ENCODE assay signal across 15 cellular contexts in the genomic region with DNA sequence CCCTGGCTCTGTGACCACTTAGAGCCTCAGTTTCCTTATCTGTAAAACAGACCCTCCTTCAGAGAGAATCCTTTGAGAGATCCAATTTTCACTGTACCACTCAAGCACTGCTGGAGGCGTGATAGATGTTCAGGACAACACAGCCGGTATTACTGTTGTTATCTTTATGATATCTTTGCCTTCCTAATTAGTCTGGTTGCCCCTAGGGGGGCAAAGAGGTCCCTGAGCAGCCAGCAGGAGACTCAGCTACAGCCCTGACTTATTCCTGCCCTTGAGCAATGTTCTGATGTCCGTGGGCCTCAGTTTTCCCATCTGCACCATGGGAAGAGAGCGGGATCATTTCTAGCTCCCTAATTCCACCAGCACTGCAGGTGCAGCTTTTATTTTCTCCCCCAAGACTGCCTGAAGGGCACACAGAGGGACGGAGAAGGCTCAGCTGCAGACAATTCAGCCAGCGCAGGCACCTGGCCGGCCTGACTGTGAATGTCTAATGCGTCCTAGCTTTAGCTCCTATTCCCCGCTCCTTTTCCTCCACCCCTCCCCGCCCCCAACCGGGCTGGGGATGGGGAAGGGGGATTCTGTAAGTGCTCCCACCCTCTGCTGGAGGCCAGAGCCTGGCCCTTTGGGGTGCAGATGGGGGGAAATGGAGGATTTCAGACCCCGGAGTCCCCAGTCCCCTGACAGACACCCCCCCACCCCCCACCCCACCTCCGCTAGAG. TPM values are rescaled to one million over a fixed set of nuclear protein-coding genes. Genes with fewer than 3 reads are reported as not detected.
A peak's percentile ranks its signal among the peaks of the same experiment; 100 is the strongest.
DNase-seq lines count a peak whose midpoint lies in the region; ATAC-seq, FAIRE-seq and TF ChIP-seq lines count a peak whose summit lies in the region.
"Had no signal": no experiment of that assay in that cellular context is flagged by ENCODE, and none has a peak within 500 bp of the region (broad histone marks: within the 10 kb centered on the region; RNA-seq: fewer than 3 reads in every experiment).

No MANE protein-coding gene starts in this region.

- H3K4me2 ChIP-seq in H9 (ENCODE audit: insufficient read depth, insufficient read length, low read length) (peak overlapping the region; percentile 51), K562 (ENCODE audit: insufficient read depth, low read length) (no peak overlapping the region), neuronal stem cell (ENCODE audit: insufficient read depth, low read length, poor library complexity, severe bottlenecking) (no peak overlapping the region)

- in situ Hi-C loops in K562 (cut with MboI), result no loop called here

- H3K9me1 ChIP-seq in K562 (ENCODE audit: control insufficient read depth, insufficient read depth, low read length), result no peaks in the 10 kb centered on the region

- no peak overlapping the region for H4K5ac ChIP-seq in H9 (ENCODE audit: insufficient read length, low read depth, low read length)

- H2BK120ac ChIP-seq in H9 (ENCODE audit: low read depth, low read length, poor library complexity, severe bottlenecking) (no peak overlapping the region), neuronal stem cell (ENCODE audit: low read depth, low read length) (no peak overlapping the region)

- TF ChIP-seq EP300 in K562 (IDR thresholded peaks at IDR 0.05; ENCODE audit: low read length), result no peak

- H2BK15ac ChIP-seq in H9 (ENCODE audit: low read depth, low read length) (no peak overlapping the region), neuronal stem cell (ENCODE audit: low read length) (peak overlapping the region; percentile 80)

- no peak for FAIRE-seq in K562 (lab: Jason Lieb, UNC)
- FAIRE-seq: GM12892 had no signal

- POLR2A ChIA-PET in CD4-positive, alpha-beta memory T cell (lab: Charles Lee; ENCODE audit: partially characterized antibody), result interaction anchor here (5.2 to 15.6 kb wide), 2 partner anchors 9 to 11 kb away, joined by 54 to 555 read pairs; partner anchors contain the start of gene TLE5
- POLR2A ChIA-PET in K562 (lab: Yijun Ruan, JAX), result interaction anchor here (0.7 to 1.6 kb wide), 3 partner anchors 10 to 96 kb away, joined by 3 to 8 read pairs (median 3); no protein-coding TSS in a partner anchor

- no peak for TF ChIP-seq POLR2A in K562 (conservative IDR thresholded peaks at IDR 0.05)
- no peak for TF ChIP-seq POLR2A in body of pancreas (IDR thresholded peaks at IDR 0.05)

- TF ChIP-seq CTCF in H9 (conservative IDR thresholded peaks at IDR 0.05), result no peak
- TF ChIP-seq CTCF in K562 (IDR thresholded peaks at IDR 0.05 in 2 of 3, conservative IDR thresholded peaks at IDR 0.05 in 1 of 3; ENCODE audit: insufficient read depth in 2 of 3, low read depth in 1 of 3, low read length in 3 of 3), result no peak
- no peak for TF ChIP-seq CTCF in body of pancreas (IDR thresholded peaks at IDR 0.05)

- no peak for TF ChIP-seq RAD21 in K562 (CRISPR knock-in tag; conservative IDR thresholded peaks at IDR 0.05 in 1 of 2, IDR thresholded peaks at IDR 0.05 in 1 of 2)

- peak overlapping the region; percentile 60 to 85 (median 73) for H3K27ac Mint-ChIP-seq in CD4-positive, alpha-beta memory T cell
- H3K27ac Mint-ChIP-seq in H9, result no peak overlapping the region

- no peak overlapping the region for H3K56ac ChIP-seq in H9 (ENCODE audit: insufficient read length, low read depth, low read length)

- no peaks in the 10 kb centered on the region for H3K27me3 Mint-ChIP-seq in CD4-positive, alpha-beta memory T cell
- H3K27me3 Mint-ChIP-seq in H9 (ENCODE audit: low read depth), result peaks cover 60% of the 10 kb centered on the region

- H4K8ac ChIP-seq in H9 (replicated peaks; ENCODE audit: insufficient read length, low read depth, low read length), result no peak overlapping the region
- H4K8ac ChIP-seq in neuronal stem cell (ENCODE audit: low read depth, low read length), result no peak overlapping the region

- H4K20me1 ChIP-seq in H9 (ENCODE audit: control insufficient read depth, insufficient read depth, insufficient read length) (no peaks in the 10 kb centered on the region), K562 (replicated peaks; ENCODE audit: control insufficient read depth, insufficient read depth, low read length) (no peaks in the 10 kb centered on the region)

- peaks cover 0 to 2% of the 10 kb centered on the region in 2 donors for H3K36me3 Mint-ChIP-seq in CD4-positive, alpha-beta memory T cell
- H3K36me3 Mint-ChIP-seq in H9 (ENCODE audit: insufficient read depth in 1 of 3, low read depth in 3 of 3), result no peaks in the 10 kb centered on the region

- H2BK12ac ChIP-seq in H9 (ENCODE audit: insufficient read length, low read depth, low read length), result no peak overlapping the region
- H2BK12ac ChIP-seq in neuronal stem cell (ENCODE audit: low read length), result no peak overlapping the region

- WGBS in H9 (ENCODE audit: extremely low coverage, insufficient read length, low lambda C conversion rate), result no CpG with 5 or more reads among the region's 13 CpGs
- WGBS in K562 (ENCODE audit: insufficient coverage, low coverage, missing lambda C conversion rate), result 34% methylated on average over 8 of the region's 13 CpGs
- WGBS in neuronal stem cell (ENCODE audit: extremely low coverage in 2 of 2, insufficient read length in 2 of 2, insufficient replicate concordance in 1 of 2), 2 donors, result no CpG with 5 or more reads among the region's 13 CpGs
- WGBS in body of pancreas, 2 donors, result 47 to 56% methylated on average over 11 to 12 of the region's 13 CpGs

- no peaks in the 10 kb centered on the region for H3K27me3 ChIP-seq in CD4-positive, alpha-beta memory T cell (ENCODE audit: insufficient read depth, low read length)
- H3K27me3 ChIP-seq in H9 (ENCODE audit: insufficient read depth, low read length) (no peaks in the 10 kb centered on the region), K562 (ENCODE audit: control insufficient read depth in 2 of 2, insufficient read depth in 2 of 2, low read length in 2 of 2) (no peaks in the 10 kb centered on the region), neuronal stem cell (ENCODE audit: control insufficient read depth in 3 of 3, insufficient read depth in 3 of 3, low read depth in 1 of 3, low read length in 3 of 3) (peaks cover 0 to 3% (median 0%) of the 10 kb centered on the region in 3 experiments), body of pancreas (no peaks in the 10 kb centered on the region)

- H3K14ac ChIP-seq in H9 (ENCODE audit: insufficient read depth, low read length) (no peak overlapping the region), neuronal stem cell (ENCODE audit: low read length) (no peak overlapping the region)

- peaks cover 14 to 28% (median 17%) of the 10 kb centered on the region in 4 donors for H3K4me1 Mint-ChIP-seq in CD4-positive, alpha-beta memory T cell
- H3K4me1 Mint-ChIP-seq in H9, result peaks cover 17 to 29% of the 10 kb centered on the region in 2 experiments

- no TSS peak for BruUV-seq in K562 (replicated peaks; lab: Mats Ljungman, UMichigan)

- peaks cover 14% of the 10 kb centered on the region for H3K4me1 ChIP-seq in CD4-positive, alpha-beta memory T cell (ENCODE audit: insufficient read depth, low read length)
- H3K4me1 ChIP-seq in H9 (ENCODE audit: insufficient read depth, low read length), result peaks cover 3% of the 10 kb centered on the region; the same call in 1 of the 2 replicates
- peaks cover 18 to 41% of the 10 kb centered on the region in 2 experiments for H3K4me1 ChIP-seq in K562 (replicated peaks in 1 of 2; ENCODE audit: control insufficient read depth in 2 of 2, insufficient read depth in 2 of 2, low read length in 2 of 2)
- H3K4me1 ChIP-seq in neuronal stem cell (ENCODE audit: control insufficient read depth in 2 of 2, insufficient read depth in 1 of 2, low read depth in 1 of 2, low read length in 2 of 2), result peaks cover 24 to 25% of the 10 kb centered on the region in 2 donors
- H3K4me1 ChIP-seq in body of pancreas, result peaks cover 12% of the 10 kb centered on the region

- CTCF ChIA-PET in CD4-positive, alpha-beta memory T cell (lab: Charles Lee; ENCODE audit: partially characterized antibody), result interaction anchor here (0.8 to 1.0 kb wide), 2 partner anchors 9 to 15 kb away, joined by 4 to 6 read pairs; no protein-coding TSS in a partner anchor
- CTCF ChIA-PET in K562 (lab: Yijun Ruan, JAX; ENCODE audit: low intra/inter-chr PET ratio), result no interaction called here

- no peak overlapping the region for H3T11ph ChIP-seq in H9 (ENCODE audit: low read length)

- no peak overlapping the region for H3K4me3 ChIP-seq in CD4-positive, alpha-beta memory T cell (ENCODE audit: low read length in 2 of 2)
- H3K4me3 ChIP-seq in K562 (no peak overlapping the region), neuronal stem cell (ENCODE audit: low read length in 2 of 2) (no peak overlapping the region), body of pancreas (no peak overlapping the region)
- H3K4me3 ChIP-seq: lower lobe of right lung had no signal

- H3K36me3 ChIP-seq in CD4-positive, alpha-beta memory T cell (ENCODE audit: insufficient read depth, low read length), result no peaks in the 10 kb centered on the region
- H3K36me3 ChIP-seq in K562 (ENCODE audit: control insufficient read depth, insufficient read depth, low read length), result no peaks in the 10 kb centered on the region
- H3K36me3 ChIP-seq in neuronal stem cell (replicated peaks in 1 of 2; ENCODE audit: control insufficient read depth in 2 of 2, insufficient read depth in 2 of 2, low read length in 2 of 2), result no peaks in the 10 kb centered on the region
- H3K36me3 ChIP-seq in body of pancreas (replicated peaks in 1 of 2; ENCODE audit: insufficient read depth in 1 of 2, low read depth in 2 of 2), result no peaks in the 10 kb centered on the region
- H3K36me3 ChIP-seq: lower lobe of right lung had no signal

- DNase-seq in CD4-positive, alpha-beta memory T cell, result no peak
- peak; percentile 73 for DNase-seq in H9
- no peak for DNase-seq in K562 (ENCODE audit: extremely low read depth in 1 of 4, low spot score in 3 of 4)
- DNase-seq in neuronal stem cell (ENCODE audit: low spot score), result no peak
- DNase-seq in HPDE6-E6E7 (ENCODE audit: extremely low spot score), result no peak
- no peak for DNase-seq in body of pancreas
- DNase-seq in NCI-H2196 (lab: John Stamatoyannopoulos, UW; ENCODE audit: unreplicated experiment), result no peak
- no peak for DNase-seq in stimulated activated CD4-positive, alpha-beta T cell treated with anti-CD3 and anti-CD28 coated beads, Interleukin-15, amount 100 ng/mL, for 24 hours
- DNase-seq: activated CD4-positive, CD25-positive, alpha-beta regulatory T cell; activated T-cell treated with anti-CD3 and anti-CD28 coated beads, Interleukin-2, amount 50 U/mL, for 1 hour; DMS 273 treated with DMSO at 0.1 percent for 48 hours; HCEC 1CT; SHP77 treated with DMSO at 0.1 percent for 48 hours had no signal

- ATAC-seq in K562, result no peak
- ATAC-seq in body of pancreas, result no peak

- H3K4me3 Mint-ChIP-seq in CD4-positive, alpha-beta memory T cell, result peak overlapping the region in 7 of 8 donors; percentile 20 to 77 (median 51)
- H3K4me3 Mint-ChIP-seq in H9, result peak overlapping the region; percentile 35 to 73

- H2BK20ac ChIP-seq in H9 (ENCODE audit: low read depth, low read length, poor library complexity, severe bottlenecking), result no peak overlapping the region

- H3K18ac ChIP-seq in H9 (ENCODE audit: insufficient read length, low read depth, low read length) (no peak overlapping the region), neuronal stem cell (ENCODE audit: low read length) (no peak overlapping the region)

- H2AFZ ChIP-seq in H9 (ENCODE audit: low read length) (no peak overlapping the region), K562 (ENCODE audit: low read depth, low read length) (peak overlapping the region; percentile 81; the same call in 1 of the 2 replicates), neuronal stem cell (ENCODE audit: low read length) (no peak overlapping the region)

- no peak overlapping the region for H3K23ac ChIP-seq in H9 (ENCODE audit: insufficient read length, low read depth, low read length)
- H3K23ac ChIP-seq in neuronal stem cell (ENCODE audit: low read depth, low read length, poor library complexity), result no peak overlapping the region

- H4K91ac ChIP-seq in H9 (ENCODE audit: insufficient read length, low read depth, low read length), result no peak overlapping the region
- H4K91ac ChIP-seq in neuronal stem cell (ENCODE audit: low read depth, low read length, poor library complexity), result no peak overlapping the region

- intact Hi-C loops in CD4-positive, alpha-beta memory T cell (cut with micrococcal nuclease), result no loop called here
- intact Hi-C loops in K562 (cut with micrococcal nuclease), result no loop called here
- intact Hi-C loops in body of pancreas (cut with DNase I), result no loop called here

- H3K9ac ChIP-seq in H9 (ENCODE audit: extremely low read depth, insufficient read length, low read length) (no peak overlapping the region), K562 (ENCODE audit: insufficient read depth in 1 of 2, low read depth in 2 of 2, low read length in 2 of 2) (peak overlapping the region in 1 of 2 experiments; percentile 22; a peak in 1 of 4 replicates), neuronal stem cell (ENCODE audit: low read depth, low read length, poor library complexity) (no peak overlapping the region)

- no peaks in the 10 kb centered on the region for H3K9me3 ChIP-seq in CD4-positive, alpha-beta memory T cell (ENCODE audit: control insufficient read depth in 1 of 2, low read length in 2 of 2)
- H3K9me3 ChIP-seq in H9 (ENCODE audit: control insufficient read depth, low read depth, low read length) (no peaks in the 10 kb centered on the region), K562 (replicated peaks; ENCODE audit: control insufficient read depth, insufficient read depth, low read depth, low read length) (no peaks in the 10 kb centered on the region), neuronal stem cell (replicated peaks in 1 of 2; ENCODE audit: control insufficient read depth in 2 of 2, insufficient read depth in 1 of 2, low read depth in 1 of 2, low read length in 2 of 2) (no peaks in the 10 kb centered on the region), body of pancreas (no peaks in the 10 kb centered on the region)
- H3K9me3 ChIP-seq: lower lobe of right lung had no signal

- H2AK5ac ChIP-seq in H9 (ENCODE audit: insufficient read length, low read length) (no peak overlapping the region), neuronal stem cell (ENCODE audit: low read depth, low read length) (no peak overlapping the region)

- H3K4ac ChIP-seq in H9 (ENCODE audit: low read depth, low read length), result no peak overlapping the region
- no peak overlapping the region for H3K4ac ChIP-seq in neuronal stem cell (ENCODE audit: low read length)

- H3K9me3 Mint-ChIP-seq in CD4-positive, alpha-beta memory T cell, result no peaks in the 10 kb centered on the region
- peaks cover 0 to 3% of the 10 kb centered on the region in 2 experiments; a peak in 2 of 5 replicates for H3K9me3 Mint-ChIP-seq in H9

- no peak overlapping the region for H2BK5ac ChIP-seq in H9 (ENCODE audit: insufficient read length, low read length)
- H2BK5ac ChIP-seq in neuronal stem cell (ENCODE audit: low read length), result no peak overlapping the region

- H3K79me2 ChIP-seq in H9 (ENCODE audit: insufficient read depth, low read length) (no peaks in the 10 kb centered on the region), K562 (ENCODE audit: control insufficient read depth, insufficient read depth, low read length) (no peaks in the 10 kb centered on the region)

- no peak overlapping the region for H3K27ac ChIP-seq in CD4-positive, alpha-beta memory T cell (ENCODE audit: low read depth, low read length)
- no peak overlapping the region for H3K27ac ChIP-seq in H9 (ENCODE audit: insufficient read length, low read depth, low read length)
- no peak overlapping the region for H3K27ac ChIP-seq in K562 (ENCODE audit: extremely low read depth, low read depth, low read length)
- peak overlapping the region; percentile 52 for H3K27ac ChIP-seq in neuronal stem cell (replicated peaks; ENCODE audit: low read length)
- peak overlapping the region in 2 of 4 donors; percentile 30 to 40 for H3K27ac ChIP-seq in body of pancreas
- H3K27ac ChIP-seq: lower lobe of right lung had no signal

- H3K79me1 ChIP-seq in H9 (ENCODE audit: insufficient read depth, low read depth, low read length, poor library complexity, severe bottlenecking) (no peaks in the 10 kb centered on the region), neuronal stem cell (ENCODE audit: low read depth, low read length) (no peaks in the 10 kb centered on the region)

- H3K23me2 ChIP-seq in H9 (ENCODE audit: insufficient read length, low read depth, low read length, poor library complexity, severe bottlenecking), result peaks cover 9% of the 10 kb centered on the region

RNA-seq across cellular contexts. Expression of gene TLE5, which starts 16.3 kb away (rescaled TPM):
- 100 to 1,000 TPM; 876 to 900 TPM for total RNA-seq in CD4-positive, alpha-beta memory T cell
- polyA plus RNA-seq in CD4-positive, alpha-beta memory T cell, result 100 to 1,000 TPM; 572 to 943 TPM
- total RNA-seq in H9 (2021) (218 and 221 TPM in 2 replicates), K562 (2014; rRNA removed) (264 and 355 TPM in 2 replicates), K562 (2014; rRNA removed; fragmentation: Illumina TruSeq; extraction: Trizol) (75.8 and 89.1 TPM in 2 replicates), K562 (2015; rRNA removed; fragmentation: Illumina TruSeq; extraction: Trizol) (172 and 178 TPM in 2 replicates), K562 (2021) (347 and 360 TPM in 2 replicates), body of pancreas (100 to 1,000 TPM; 166 to 254 TPM)
- 147 and 335 TPM in 2 replicates for total RNA-seq in K562 (2011; cell fraction: chromatin; rRNA removed; ENCODE audit: low replicate concordance)
- 259 and 282 TPM in 2 replicates for total RNA-seq in K562 (2011; cell fraction: nucleolus; rRNA removed)
- 209 and 242 TPM in 2 replicates for total RNA-seq in K562 (2011; cell fraction: nucleoplasm; rRNA removed)
- polyA plus RNA-seq in K562 (2011; rRNA removed) (280 and 366 TPM in 2 replicates), K562 (2014; fragmentation: Illumina TruSeq; extraction: Trizol) (235 and 381 TPM in 2 replicates), K562 (2014; fragmentation: Nextera tagmentation; extraction: Ambion mirVana) (1 to 10 TPM; 2.0 to 6.2 TPM), K562 (2014; rRNA removed) (316 and 334 TPM in 2 replicates)
- 357 and 770 TPM in 2 replicates for polyA plus RNA-seq in K562 (2011; cell fraction: cytosol; rRNA removed)
- polyA plus RNA-seq in K562 (2011; cell fraction: nucleus; rRNA removed), result 343 and 561 TPM in 2 replicates
- 396 and 430 TPM in 2 replicates for polyA plus RNA-seq in K562 (2012)
- polyA minus RNA-seq in K562 (2011; rRNA and poly(A)+ RNA removed), result 222 and 305 TPM in 2 replicates
- 290 and 401 TPM in 2 replicates for polyA minus RNA-seq in K562 (2011; cell fraction: cytosol; rRNA and poly(A)+ RNA removed)
- polyA minus RNA-seq in K562 (2011; cell fraction: nucleus; rRNA and poly(A)+ RNA removed), result 64.5 and 71.5 TPM in 2 replicates
- polyA plus RNA-seq in neuronal stem cell (2013, experiment 1 of 2), result 162 TPM
- 164 TPM for polyA plus RNA-seq in neuronal stem cell (2013, experiment 2 of 2)

RNA-seq across cellular contexts. Expression of gene TLE2, which starts 17.0 kb away (rescaled TPM):
- 10 to 100 TPM; 20.9 to 23.1 TPM for total RNA-seq in CD4-positive, alpha-beta memory T cell
- polyA plus RNA-seq in CD4-positive, alpha-beta memory T cell, result 1 to 10 TPM; 5.5 to 7.0 TPM
- total RNA-seq in H9 (2021), result 3.1 and 4.2 TPM in 2 replicates
- total RNA-seq in K562 (2011; cell fraction: chromatin; rRNA removed; ENCODE audit: low replicate concordance), result 30.9 and 72.5 TPM in 2 replicates
- 30.0 and 48.0 TPM in 2 replicates for total RNA-seq in K562 (2011; cell fraction: nucleolus; rRNA removed)
- total RNA-seq in K562 (2011; cell fraction: nucleoplasm; rRNA removed), result 19.1 and 21.2 TPM in 2 replicates
- 5.5 and 6.4 TPM in 2 replicates for total RNA-seq in K562 (2014; rRNA removed)
- total RNA-seq in K562 (2014; rRNA removed; fragmentation: Illumina TruSeq; extraction: Trizol), result 2.4 and 2.7 TPM in 2 replicates
- 4.4 and 4.5 TPM in 2 replicates for total RNA-seq in K562 (2015; rRNA removed; fragmentation: Illumina TruSeq; extraction: Trizol)
- 13.1 and 15.2 TPM in 2 replicates for total RNA-seq in K562 (2021)
- polyA plus RNA-seq in K562 (2011; rRNA removed), result 10.7 and 12.0 TPM in 2 replicates
- 6.0 and 17.7 TPM in 2 replicates for polyA plus RNA-seq in K562 (2011; cell fraction: cytosol; rRNA removed)
- polyA plus RNA-seq in K562 (2011; cell fraction: nucleus; rRNA removed), result 34.3 and 67.6 TPM in 2 replicates
- 25.8 and 36.0 TPM in 2 replicates for polyA plus RNA-seq in K562 (2012)
- 6.2 and 8.8 TPM in 2 replicates for polyA plus RNA-seq in K562 (2014; fragmentation: Illumina TruSeq; extraction: Trizol)
- polyA plus RNA-seq in K562 (2014; fragmentation: Nextera tagmentation; extraction: Ambion mirVana), result under 1 TPM; 0.35 to 0.53 TPM
- 10.5 and 10.6 TPM in 2 replicates for polyA plus RNA-seq in K562 (2014; rRNA removed)
- 2.9 and 8.1 TPM in 2 replicates for polyA minus RNA-seq in K562 (2011; rRNA and poly(A)+ RNA removed)
- polyA minus RNA-seq in K562 (2011; cell fraction: cytosol; rRNA and poly(A)+ RNA removed), result 10.4 and 11.6 TPM in 2 replicates
- polyA minus RNA-seq in K562 (2011; cell fraction: nucleus; rRNA and poly(A)+ RNA removed), result 6.6 and 9.0 TPM in 2 replicates
- polyA plus RNA-seq in neuronal stem cell (2013, experiment 1 of 2), result 0.36 TPM
- polyA plus RNA-seq in neuronal stem cell (2013, experiment 2 of 2), result 0.21 TPM
- 10 to 100 TPM; 34.5 to 45.2 TPM for total RNA-seq in body of pancreas

RNA-seq across cellular contexts. Expression of gene GNA11, which starts 48.1 kb away (rescaled TPM):
- 1 to 10 TPM; 3.5 to 3.9 TPM for total RNA-seq in CD4-positive, alpha-beta memory T cell
- polyA plus RNA-seq in CD4-positive, alpha-beta memory T cell, result under 1 TPM; 0.09 to 0.39 TPM
- 23.1 and 24.0 TPM in 2 replicates for total RNA-seq in H9 (2021)
- total RNA-seq in K562 (2011; cell fraction: chromatin; rRNA removed; ENCODE audit: low replicate concordance), result 18.8 and 42.3 TPM in 2 replicates
- total RNA-seq in K562 (2011; cell fraction: nucleolus; rRNA removed), result 20.7 and 22.8 TPM in 2 replicates
- total RNA-seq in K562 (2011; cell fraction: nucleoplasm; rRNA removed), result 12.6 and 17.6 TPM in 2 replicates
- total RNA-seq in K562 (2014; rRNA removed), result 14.5 and 19.3 TPM in 2 replicates
- 7.0 and 12.7 TPM in 2 replicates for total RNA-seq in K562 (2014; rRNA removed; fragmentation: Illumina TruSeq; extraction: Trizol)
- total RNA-seq in K562 (2015; rRNA removed; fragmentation: Illumina TruSeq; extraction: Trizol), result 13.4 and 16.5 TPM in 2 replicates
- total RNA-seq in K562 (2021), result 24.3 and 24.8 TPM in 2 replicates
- 3.6 and 9.7 TPM in 2 replicates for polyA plus RNA-seq in K562 (2011; rRNA removed)
- polyA plus RNA-seq in K562 (2011; cell fraction: cytosol; rRNA removed), result 11.1 and 14.7 TPM in 2 replicates
- polyA plus RNA-seq in K562 (2011; cell fraction: nucleus; rRNA removed), result 18.1 and 22.6 TPM in 2 replicates
- 22.6 and 23.5 TPM in 2 replicates for polyA plus RNA-seq in K562 (2012)
- 23.5 and 24.5 TPM in 2 replicates for polyA plus RNA-seq in K562 (2014; fragmentation: Illumina TruSeq; extraction: Trizol)
- polyA plus RNA-seq in K562 (2014; fragmentation: Nextera tagmentation; extraction: Ambion mirVana), result under 1 TPM; 0.18 to 0.21 TPM
- 16.6 and 18.2 TPM in 2 replicates for polyA plus RNA-seq in K562 (2014; rRNA removed)
- polyA minus RNA-seq in K562 (2011; rRNA and poly(A)+ RNA removed), result 1.6 and 10.8 TPM in 2 replicates
- polyA minus RNA-seq in K562 (2011; cell fraction: cytosol; rRNA and poly(A)+ RNA removed), result 10.8 and 11.5 TPM in 2 replicates
- 4.6 and 5.7 TPM in 2 replicates for polyA minus RNA-seq in K562 (2011; cell fraction: nucleus; rRNA and poly(A)+ RNA removed)
- polyA plus RNA-seq in neuronal stem cell (2013, experiment 1 of 2), result 19.2 TPM
- polyA plus RNA-seq in neuronal stem cell (2013, experiment 2 of 2), result 20.0 TPM
- total RNA-seq in body of pancreas, result 10 to 100 TPM; 27.2 to 37.2 TPM

Comparison
In these comparisons a context has a peak if more than half of its experiments do, and no peak if none do; other contexts are left out.
1. H3K27ac Mint-ChIP-seq: peak in CD4-positive, alpha-beta memory T cell (7 of 7); none in H9 (0 of 3).